In the genomic region with DNA sequence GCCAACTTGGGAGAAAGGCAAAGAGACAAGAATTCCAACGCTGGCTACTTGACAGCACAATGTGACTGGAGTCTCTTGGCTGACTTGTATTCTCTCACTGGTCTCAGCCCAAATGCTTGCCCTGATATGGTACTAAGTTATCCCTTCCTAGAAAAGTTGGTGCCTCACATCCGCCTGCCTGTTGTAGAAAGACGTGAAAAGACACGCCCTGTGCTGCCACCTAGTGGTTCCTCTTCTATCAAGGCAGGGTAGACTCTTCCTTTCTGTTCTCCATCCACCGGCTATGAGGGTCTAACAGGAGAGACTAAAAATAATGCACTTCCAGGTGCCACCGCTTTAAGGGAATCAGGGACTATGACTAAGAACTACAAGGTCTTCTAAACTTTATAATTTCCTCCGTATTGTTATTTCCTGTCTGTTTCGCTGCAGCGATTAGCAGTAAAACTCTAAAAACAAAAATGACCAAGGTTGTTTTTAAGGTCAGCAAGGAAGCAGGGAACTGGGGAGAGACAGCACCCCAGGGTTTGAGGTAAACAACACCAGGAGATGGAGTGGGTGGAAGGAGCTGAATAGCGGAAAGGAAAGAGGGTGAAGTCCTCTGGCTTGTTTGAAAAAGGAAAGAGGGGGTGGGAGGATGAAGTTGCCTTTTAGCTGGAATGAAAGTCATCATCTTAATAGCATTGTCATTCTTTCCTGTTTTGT, we compare ENCODE assay signal across 7 cellular contexts.
DNase-seq lines count a peak whose midpoint lies in the region; ATAC-seq and FAIRE-seq lines count a peak whose summit lies in the region.

No MANE protein-coding gene starts in this region.

- no peak overlapping the region for H3K27ac ChIP-seq in mesendoderm (ENCODE audit: low read depth, low read length)

- no peak overlapping the region for H3K9ac ChIP-seq in mesendoderm (ENCODE audit: low read length)

- H3K36me3 ChIP-seq in mesendoderm (ENCODE audit: control insufficient read depth, insufficient read depth, low read length) = no peaks in the 10 kb centered on the region

- H3K4me2 ChIP-seq in mesendoderm (ENCODE audit: low read length) = no peak overlapping the region

- no peak overlapping the region for H3K56ac ChIP-seq in mesendoderm (ENCODE audit: low read length)

- H3K27me3 ChIP-seq in mesendoderm (ENCODE audit: insufficient read depth, low read length, poor library complexity) = no peaks in the 10 kb centered on the region

- H2BK120ac ChIP-seq in mesendoderm (ENCODE audit: low read depth, low read length) = no peak overlapping the region

- H3K23ac ChIP-seq in mesendoderm (ENCODE audit: low read length) = no peak overlapping the region

- peak overlapping the region; percentile 82 for H3K4ac ChIP-seq in mesendoderm (ENCODE audit: low read depth, low read length)

- H3K79me2 ChIP-seq in mesendoderm (ENCODE audit: control insufficient read depth, insufficient read depth, low read length) = no peaks in the 10 kb centered on the region

- DNase-seq in HTR-8/SVneo (ENCODE audit: insufficient read length, low spot score) (peak; percentile 93), NOMO-1 (lab: John Stamatoyannopoulos, UW; ENCODE audit: unreplicated experiment in 2 of 2) (peak; percentile 66 to 75), mesendoderm (peak; percentile 96)
- DNase-seq in activated CD8-positive, alpha-beta memory T cell treated with anti-CD3 and anti-CD28 coated beads for 24 hours = peak; percentile 92
- peak; percentile 81 to 87 (median 84) for DNase-seq in effector memory CD8-positive, alpha-beta T cell
- DNase-seq in stimulated activated CD8-positive, alpha-beta memory T cell treated with anti-CD3 and anti-CD28 coated beads, Interleukin-15, amount 100 ng/mL, for 4 hours (ENCODE audit: low read depth in 2 of 2) = peak; percentile 47 to 78

- H4K5ac ChIP-seq in mesendoderm (ENCODE audit: low read length) = no peak overlapping the region

- peak overlapping the region; percentile 3 to 17 for H3K4me3 Mint-ChIP-seq in effector memory CD8-positive, alpha-beta T cell

- peaks cover 3% of the 10 kb centered on the region for H3K36me3 Mint-ChIP-seq in effector memory CD8-positive, alpha-beta T cell (ENCODE audit: insufficient read depth)

- no peak overlapping the region for H4K8ac ChIP-seq in mesendoderm (ENCODE audit: low read depth, low read length)

- peak; percentile 92 for FAIRE-seq in HTR-8/SVneo (lab: Jason Lieb, UNC)

- no peak overlapping the region for H2AK5ac ChIP-seq in mesendoderm (ENCODE audit: low read length)

- peak; percentile 56 for ATAC-seq in GM18861 (IDR thresholded peaks at IDR 0.05; ENCODE audit: unreplicated experiment)
- ATAC-seq in effector memory CD8-positive, alpha-beta T cell (replicated peaks) = peak; percentile 99

- H3K18ac ChIP-seq in mesendoderm (ENCODE audit: low read length) = no peak overlapping the region

- H2BK5ac ChIP-seq in mesendoderm (ENCODE audit: low read length) = no peak overlapping the region

- H3K4me3 ChIP-seq in mesendoderm (ENCODE audit: low read length) = no peak overlapping the region

- no peak overlapping the region for H3K27ac Mint-ChIP-seq in effector memory CD8-positive, alpha-beta T cell

- H3K4me1 ChIP-seq in mesendoderm (ENCODE audit: control insufficient read depth, low read depth, low read length) = no peaks in the 10 kb centered on the region

- H3K27me3 Mint-ChIP-seq in effector memory CD8-positive, alpha-beta T cell = peaks cover 6 to 13% of the 10 kb centered on the region in 2 donors

- H2BK15ac ChIP-seq in mesendoderm (replicated peaks; ENCODE audit: low read depth) = no peak overlapping the region

- no peaks in the 10 kb centered on the region for H3K79me1 ChIP-seq in mesendoderm (ENCODE audit: low read length)

- H3K9me3 Mint-ChIP-seq in effector memory CD8-positive, alpha-beta T cell = no peaks in the 10 kb centered on the region

- no CpG with 5 or more reads among the region's 10 CpGs for WGBS in mesendoderm (ENCODE audit: extremely low coverage, insufficient coverage, low lambda C conversion rate)

- peaks cover 5 to 6% of the 10 kb centered on the region in 2 donors for H3K4me1 Mint-ChIP-seq in effector memory CD8-positive, alpha-beta T cell (ENCODE audit: low read depth in 2 of 2)
